24 cellular contexts compared by ENCODE assay signal in the genomic region with DNA sequence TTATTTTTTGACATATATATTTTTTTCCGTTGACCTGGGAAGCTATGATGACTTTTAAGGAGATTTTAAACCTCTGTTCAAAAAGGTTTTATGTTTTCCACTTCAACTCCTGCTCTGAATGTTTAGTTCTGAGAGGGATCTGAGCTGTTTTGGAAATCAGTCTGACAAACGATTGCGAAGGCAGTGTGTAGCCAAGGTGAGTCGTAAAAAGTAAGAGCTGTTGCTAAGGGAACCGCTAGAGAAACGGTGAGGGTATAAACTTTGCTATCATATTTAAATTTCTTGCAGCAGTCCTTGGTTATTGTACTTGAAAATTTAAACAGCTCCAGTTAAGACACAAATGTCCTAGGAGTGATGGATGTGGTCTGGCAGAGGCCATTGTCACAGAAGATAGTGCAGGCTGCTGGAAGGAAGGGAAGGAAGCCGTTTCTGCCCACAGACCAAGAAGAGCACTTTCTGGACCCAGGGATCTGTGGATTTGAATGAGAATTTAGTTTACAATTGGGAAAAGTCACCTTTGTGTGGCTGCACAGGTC.
DNase-seq lines count a peak whose midpoint lies in the region; ATAC-seq, FAIRE-seq and TF ChIP-seq lines count a peak whose summit lies in the region.
"Had no signal": no experiment of that assay in that cellular context is flagged by ENCODE, and none has a peak within 500 bp of the region (broad histone marks: within the 10 kb centered on the region; RNA-seq: fewer than 3 reads in every experiment).

No MANE protein-coding gene starts in this region.

- FAIRE-seq in bronchial epithelial cell (lab: Jason Lieb, UNC) = no peak
- FAIRE-seq: D721Med, GM12891, keratinocyte, small intestine had no signal

- no peak for TF ChIP-seq CTCF in PC-3 (conservative IDR thresholded peaks at IDR 0.05; ENCODE audit: low read depth, low read length)
- no peak for TF ChIP-seq CTCF in bronchial epithelial cell (IDR thresholded peaks at IDR 0.05; ENCODE audit: insufficient read depth, low read length, severe bottlenecking)
- no peak for TF ChIP-seq CTCF in transverse colon (IDR thresholded peaks at IDR 0.05)

- H4K20me1 ChIP-seq in PC-3 (ENCODE audit: low read length) = no peaks in the 10 kb centered on the region
- H4K20me1 ChIP-seq: BLaER1 had no signal

- ATAC-seq in PC-3 (peak; percentile 37; the same call in 1 of the 2 replicates), HG02970 (IDR thresholded peaks at IDR 0.05; ENCODE audit: low FRiP score, unreplicated experiment) (no peak)
- ATAC-seq: naive thymus-derived CD8-positive, alpha-beta T cell had no signal

- CTCF ChIA-PET in PC-3 (lab: Charles Lee) = no interaction called here

- no peak overlapping the region for H2AFZ ChIP-seq in PC-3 (ENCODE audit: low read length)

- no peaks in the 10 kb centered on the region for H3K79me2 ChIP-seq in PC-3 (ENCODE audit: low read length)

- no peaks in the 10 kb centered on the region for H3F3A ChIP-seq in PC-3 (ENCODE audit: low read length, unreplicated experiment)

- no peak for TF ChIP-seq POLR2A in transverse colon (IDR thresholded peaks at IDR 0.05)

- 39 to 47% methylated on average over 6 to 7 of the region's 7 CpGs for WGBS in transverse colon (ENCODE audit: low coverage in 1 of 2), 2 donors

- H3K36me3 ChIP-seq in PC-3 (ENCODE audit: low read depth, low read length) (no peaks in the 10 kb centered on the region), bronchial epithelial cell (ENCODE audit: control insufficient read depth, insufficient read depth, low read length) (no peaks in the 10 kb centered on the region), transverse colon (no peaks in the 10 kb centered on the region)
- H3K36me3 ChIP-seq: BLaER1, MG63 had no signal

- no TSS peak for BruUV-seq in PC-3 (replicated peaks; lab: Mats Ljungman, UMichigan)

- no peaks in the 10 kb centered on the region for H3K9me3 ChIP-seq in PC-3 (ENCODE audit: low read length)
- no peaks in the 10 kb centered on the region for H3K9me3 ChIP-seq in transverse colon
- H3K9me3 ChIP-seq: BLaER1, MG63 had no signal

- H3K4me3 ChIP-seq in PC-3 (ENCODE audit: low read length) (no peak overlapping the region), bronchial epithelial cell (ENCODE audit: low read depth, low read length) (no peak overlapping the region), transverse colon (no peak overlapping the region)
- H3K4me3 ChIP-seq: BLaER1, MG63, SK-N-MC had no signal

- H3K4me1 ChIP-seq in PC-3 (ENCODE audit: insufficient read depth, low read length) (peaks cover 14% of the 10 kb centered on the region), transverse colon (peaks cover 0 to 6% (median 0%) of the 10 kb centered on the region in 4 donors)

- intact Hi-C loops in PC-3 (cut with micrococcal nuclease) = no loop called here
- intact Hi-C loops in transverse colon (cut with DNase I; ENCODE audit: low total_unique reads) = no loop called here

- POLR2A ChIA-PET in PC-3 (lab: Charles Lee; ENCODE audit: unreplicated experiment) = no interaction called here

- H3K27ac ChIP-seq in PC-3 (ENCODE audit: low read length) (no peak overlapping the region), transverse colon (peak overlapping the region in 2 of 4 donors; percentile 4 to 47)
- H3K27ac ChIP-seq: BLaER1, SK-N-MC had no signal

- H3K4me2 ChIP-seq in PC-3 (ENCODE audit: low read length) = no peak overlapping the region
- H3K4me2 ChIP-seq: BLaER1 had no signal

- H3K27me3 ChIP-seq in PC-3 (ENCODE audit: low read length) (no peaks in the 10 kb centered on the region), bronchial epithelial cell (ENCODE audit: control insufficient read depth, insufficient read depth, low read length) (no peaks in the 10 kb centered on the region), transverse colon (no peaks in the 10 kb centered on the region)
- H3K27me3 ChIP-seq: BLaER1, MG63 had no signal

- TF ChIP-seq EP300 in transverse colon (IDR thresholded peaks at IDR 0.05; ENCODE audit: low read depth) = no peak

- no peaks in the 10 kb centered on the region for H3K9me2 ChIP-seq in PC-3 (replicated peaks; ENCODE audit: low read length)

- in situ Hi-C loops in KBM-7 (cut with MboI; ENCODE audit: low pct_unique_long_range_greater_than_20kb, low sequenced_read_pairs) = no loop called here
- in situ Hi-C loops in transverse colon (cut with MboI; ENCODE audit: low pct_ligation_motif_present in 1 of 4, low pct_unique_long_range_greater_than_20kb in 1 of 4, low sequenced_read_pairs in 3 of 4) = no loop called here

- DNase-seq in KBM-7 = peak; percentile 55
- DNase-seq in PC-3 = peak; percentile 19
- peak; percentile 52 for DNase-seq in bronchial epithelial cell (ENCODE audit: low read depth)
- peak; percentile 69 for DNase-seq in renal cortical epithelial cell (ENCODE audit: low read depth)
- no peak for DNase-seq in transverse colon
- DNase-seq in AG08396 (ENCODE audit: low spot score) = no peak
- DNase-seq: activated CD4-positive, alpha-beta T cell treated with anti-CD3 and anti-CD28 coated beads, Interleukin-2, amount 10 ng/mL, durations not matched to agents 7 days and 5 days; activated CD8-positive, alpha-beta memory T cell treated with anti-CD3 and anti-CD28 coated beads, Interleukin-2, amount 50 U/mL, for 48 hours; activated effector memory CD4-positive, alpha-beta T cell treated with anti-CD3 and anti-CD28 coated beads, Interleukin-2, amount 50 U/mL, for 16 hours; cerebellar nuclear complex; effector CD8-positive, alpha-beta T cell; hippocampal formation; MG63; naive thymus-derived CD8-positive, alpha-beta T cell; NCI-H2029; NCI-H524 treated with DMSO at 0.1 percent for 48 hours; small intestine; stimulated activated CD4-positive, alpha-beta T cell treated with anti-CD3 and anti-CD28 coated beads, Interleukin-4, amount 100 ng/mL, for 4 hours had no signal

- H3K9ac ChIP-seq in PC-3 (ENCODE audit: low read length) = no peak overlapping the region
- H3K9ac ChIP-seq: BLaER1 had no signal

Comparison
In these comparisons a context has a peak if more than half of its experiments do, and no peak if none do; other contexts are left out.
1. DNase-seq: peak in KBM-7 (single experiment), PC-3 (single experiment), bronchial epithelial cell (single experiment) and renal cortical epithelial cell (single experiment); none in transverse colon (single experiment) and AG08396 (single experiment).